ENCODE assay signal across 21 cellular contexts in genomic region chr3:105944281-105944680, GRCh38.
A peak's percentile ranks its signal among the peaks of the same experiment; 100 is the strongest.
DNase-seq lines count a peak whose midpoint lies in the region; ATAC-seq and TF ChIP-seq lines count a peak whose summit lies in the region.
"Had no signal": no experiment of that assay in that cellular context is flagged by ENCODE, and none has a peak within 500 bp of the region (broad histone marks: within the 10 kb centered on the region; RNA-seq: fewer than 3 reads in every experiment).

No MANE protein-coding gene starts in this region.

- H4K91ac ChIP-seq in IMR-90 (ENCODE audit: insufficient read depth, low read depth, low read length), result peak overlapping the region; percentile 53; the same call in 1 of the 2 replicates

- no peak overlapping the region for H3K56ac ChIP-seq in IMR-90 (ENCODE audit: extremely low read depth, insufficient read depth, low read length)

- no peak for TF ChIP-seq RAD21 in IMR-90 (IDR thresholded peaks at IDR 0.05; ENCODE audit: low read length)

- H3K9me3 ChIP-seq in IMR-90 (ENCODE audit: control insufficient read depth, insufficient read depth, low read length) (no peaks in the 10 kb centered on the region), mammary epithelial cell (replicated peaks; ENCODE audit: insufficient read depth, low read length) (no peaks in the 10 kb centered on the region), right atrium auricular region (no peaks in the 10 kb centered on the region)
- H3K9me3 ChIP-seq: MG63, tibial nerve had no signal

- peak; percentile 70 for ATAC-seq in IMR-90 (ENCODE audit: low read depth)
- ATAC-seq: activated T-helper 17 cell treated with anti-CD3 and anti-CD28 coated beads, Interleukin-2, amount 50 U/mL, for 72 hours; left ventricle myocardium superior; Right ventricle myocardium inferior; stimulated activated naive CD8-positive, alpha-beta T cell treated with anti-CD3 and anti-CD28 coated beads, Interleukin-15, Interleukin-2, amounts not matched to agents 100 U/mL and 50 U/mL, for 24 hours had no signal

- no peaks in the 10 kb centered on the region for H3K79me2 ChIP-seq in mammary epithelial cell (ENCODE audit: insufficient read depth, low read length)

- peak overlapping the region; percentile 62; the same call in 1 of the 2 replicates for H3K14ac ChIP-seq in IMR-90 (replicated peaks; ENCODE audit: low read depth, low read length)

- H4K8ac ChIP-seq in IMR-90 (ENCODE audit: low read depth in 2 of 2, low read length in 2 of 2), result peak overlapping the region in 1 of 2 experiments; percentile 73; a peak in 2 of 4 replicates

- no peak overlapping the region for H3K9ac ChIP-seq in IMR-90 (ENCODE audit: low read depth, low read length)
- H3K9ac ChIP-seq in mammary epithelial cell (ENCODE audit: insufficient read depth, low read length), result peak overlapping the region; percentile 40
- H3K9ac ChIP-seq: neural progenitor cell had no signal

- H3K4me2 ChIP-seq in IMR-90 (ENCODE audit: low read depth, low read length) (peak overlapping the region; percentile 53; the same call in 1 of the 2 replicates), mammary epithelial cell (ENCODE audit: insufficient read depth, low read depth, low read length) (peak overlapping the region; percentile 65)
- H3K4me2 ChIP-seq: neural progenitor cell had no signal

- H2BK15ac ChIP-seq in IMR-90 (ENCODE audit: low read depth, low read length), result 0 out of 3 replicates have a peak overlapping the region, but pooled peaks have one; percentile 56

- POLR2A ChIA-PET in IMR-90 (lab: Charles Lee; ENCODE audit: unreplicated experiment), result interaction anchor here (0.6 kb wide), 1 partner anchor 11 kb away, joined by 3 read pairs; no protein-coding TSS in a partner anchor

- no peaks in the 10 kb centered on the region for H3K27me3 ChIP-seq in IMR-90 (ENCODE audit: control insufficient read depth, insufficient read depth, low read length)
- no peaks in the 10 kb centered on the region for H3K27me3 ChIP-seq in mammary epithelial cell (ENCODE audit: insufficient read depth, low read length)
- H3K27me3 ChIP-seq in right atrium auricular region, result no peaks in the 10 kb centered on the region
- H3K27me3 ChIP-seq: MG63, neural progenitor cell, tibial nerve had no signal

- H2AFZ ChIP-seq in IMR-90 (replicated peaks; ENCODE audit: low read length, poor library complexity) (no peak overlapping the region), mammary epithelial cell (ENCODE audit: low read depth, low read length) (peak overlapping the region; percentile 25)
- H2AFZ ChIP-seq: neural progenitor cell had no signal

- no peak overlapping the region for H2AK5ac ChIP-seq in IMR-90 (ENCODE audit: low read depth, low read length)

- intact Hi-C loops in IMR-90 (cut with micrococcal nuclease) (no loop called here), mammary epithelial cell (cut with micrococcal nuclease) (loop anchor here (1.0 to 2.0 kb wide), 2 partner anchors 55 to 75 kb away; partner anchors contain the start of gene CBLB)

- CTCF ChIA-PET in IMR-90 (lab: Yijun Ruan, JAX) (no interaction called here), mammary epithelial cell (lab: Charles Lee; ENCODE audit: low non-redundant PET) (no interaction called here)

- BruUV-seq in IMR-90 (replicated peaks; lab: Mats Ljungman, UMichigan) (no TSS peak), mammary epithelial cell (replicated peaks; lab: Mats Ljungman, UMichigan) (TSS peak; percentile 98)

- TF ChIP-seq POLR2A in IMR-90 (IDR thresholded peaks at IDR 0.05; ENCODE audit: low read depth, low read length) (no peak), erythroblast (IDR thresholded peaks at IDR 0.05; ENCODE audit: low read length) (no peak)

- peak overlapping the region; percentile 73; the same call in 1 of the 2 replicates for H2BK20ac ChIP-seq in IMR-90 (ENCODE audit: low read depth, low read length)

- H3K36me3 ChIP-seq in IMR-90 (ENCODE audit: control insufficient read depth, insufficient read depth, low read length) (no peaks in the 10 kb centered on the region), mammary epithelial cell (ENCODE audit: insufficient read depth, low read length) (no peaks in the 10 kb centered on the region), right atrium auricular region (no peaks in the 10 kb centered on the region)
- H3K36me3 ChIP-seq: MG63, neural progenitor cell, tibial nerve had no signal

- in situ Hi-C loops in IMR-90 (cut with MboI; ENCODE audit: low sequenced_read_pairs) (no loop called here), mammary epithelial cell (cut with MboI; ENCODE audit: low sequenced_read_pairs in 2 of 2) (no loop called here)

- H3K27ac ChIP-seq in IMR-90 (ENCODE audit: insufficient read depth, low read length) (no peak overlapping the region), mammary epithelial cell (ENCODE audit: insufficient read depth, low read depth, low read length) (peak overlapping the region; percentile 96), right atrium auricular region (no peak overlapping the region)
- H3K27ac ChIP-seq: neural progenitor cell, skin epidermis, tibial nerve had no signal

- H3K23ac ChIP-seq in IMR-90 (ENCODE audit: low read depth, low read length), result peak overlapping the region; percentile 32; the same call in 1 of the 2 replicates

- H3K4me3 ChIP-seq in AG10803 (ENCODE audit: low read length), result no peak overlapping the region
- no peak overlapping the region for H3K4me3 ChIP-seq in IMR-90 (ENCODE audit: insufficient read depth, low read depth, low read length)
- H3K4me3 ChIP-seq in mammary epithelial cell (replicated peaks in 1 of 3; ENCODE audit: insufficient read depth in 1 of 3, low read depth in 2 of 3, low read length in 3 of 3), result peak overlapping the region in 1 of 3 experiments; percentile 4
- no peak overlapping the region for H3K4me3 ChIP-seq in right atrium auricular region
- H3K4me3 ChIP-seq: MG63, neural progenitor cell, skin epidermis, tibial nerve had no signal

- TF ChIP-seq CTCF in AG10803 (conservative IDR thresholded peaks at IDR 0.05; ENCODE audit: low read length) (no peak), IMR-90 (conservative IDR thresholded peaks at IDR 0.05; ENCODE audit: low read depth, low read length) (no peak), mammary epithelial cell (conservative IDR thresholded peaks at IDR 0.05 in 1 of 2, IDR thresholded peaks at IDR 0.05 in 1 of 2; ENCODE audit: extremely low read depth in 1 of 2, insufficient read depth in 1 of 2, low read depth in 1 of 2, low read length in 2 of 2) (no peak), right atrium auricular region (IDR thresholded peaks at IDR 0.05) (no peak)

- peak overlapping the region; percentile 69 for H2BK5ac ChIP-seq in IMR-90 (ENCODE audit: low read depth, low read length, poor library complexity, severe bottlenecking)

- no peak overlapping the region; the same call in 1 of the 2 replicates for H4K5ac ChIP-seq in IMR-90 (ENCODE audit: low read depth, low read length)

- no peaks in the 10 kb centered on the region for H4K20me1 ChIP-seq in IMR-90 (ENCODE audit: insufficient read depth, low read length)
- no peaks in the 10 kb centered on the region for H4K20me1 ChIP-seq in mammary epithelial cell (ENCODE audit: insufficient read depth, low read length)

- H2AK9ac ChIP-seq in IMR-90 (replicated peaks; ENCODE audit: low read depth, low read length, poor library complexity), result no peak overlapping the region

- no peaks in the 10 kb centered on the region for H3K79me1 ChIP-seq in IMR-90 (ENCODE audit: low read depth in 1 of 2, low read length in 2 of 2)

- H3K9me1 ChIP-seq in IMR-90 (ENCODE audit: insufficient read depth, low read length), result no peaks in the 10 kb centered on the region

- dilution Hi-C loops in IMR-90 (cut with HindIII; ENCODE audit: low sequenced_read_pairs, unreplicated experiment), result no loop called here
- dilution Hi-C loops in mammary epithelial cell (cut with HindIII; ENCODE audit: low sequenced_read_pairs), result no loop called here

- H3K4me1 ChIP-seq in IMR-90 (ENCODE audit: control insufficient read depth, insufficient read depth, low read length) (peaks cover 1% of the 10 kb centered on the region; the same call in 1 of the 2 replicates), mammary epithelial cell (ENCODE audit: insufficient read depth, low read length) (peaks cover 12% of the 10 kb centered on the region), right atrium auricular region (no peaks in the 10 kb centered on the region)
- H3K4me1 ChIP-seq: neural progenitor cell had no signal

- peak overlapping the region; percentile 51; the same call in 1 of the 2 replicates for H3K4ac ChIP-seq in IMR-90 (ENCODE audit: low read depth, low read length)

- H2BK120ac ChIP-seq in IMR-90 (ENCODE audit: low read depth, low read length), result peak overlapping the region; percentile 33; the same call in 1 of the 2 replicates

- DNase-seq in AG10803 (ENCODE audit: low read depth) (peak; percentile 77), IMR-90 (peak; percentile 58), mammary epithelial cell (peak; percentile 44), glomerular visceral epithelial cell (ENCODE audit: extremely low spot score) (peak; percentile 5), right atrium auricular region (ENCODE audit: low spot score) (no peak), UCSD-AML1 (lab: John Stamatoyannopoulos, UW; ENCODE audit: unreplicated experiment) (no peak), erythroblast (lab: John Stamatoyannopoulos, UW) (no peak), SW 1271 (lab: John Stamatoyannopoulos, UW) (no peak)
- DNase-seq: activated CD4-positive, alpha-beta T cell treated with anti-CD3 and anti-CD28 coated beads, Interleukin-2, amount 10 ng/mL, durations not matched to agents 7 days and 5 days; CD8-positive, alpha-beta memory T cell; left ventricle myocardium superior; NCI-H1436 treated with DMSO at 0.1 percent for 48 hours; NCI-H2171 treated with DMSO at 0.1 percent for 48 hours; NCI-H526; stimulated activated naive CD8-positive, alpha-beta T cell treated with anti-CD3 and anti-CD28 coated beads, Interleukin-15, Interleukin-2, amounts not matched to agents 100 U/mL and 50 U/mL, for 24 hours had no signal

- H3K18ac ChIP-seq in IMR-90 (ENCODE audit: low read depth, low read length), result peak overlapping the region; percentile 91; the same call in 1 of the 2 replicates

TF ChIP-seq in IMR-90, 13 proteins besides CTCF, POLR2A, EP300 and RAD21:
- peak; percentile 62; the same call in 1 of the 2 replicates for TF ChIP-seq CEBPB (IDR thresholded peaks at IDR 0.05; ENCODE audit: low read depth, low read length)
- no peak for TF ChIP-seq MXI1 (IDR thresholded peaks at IDR 0.05; ENCODE audit: borderline replicate concordance, low read depth, low read length)

Comparison
In these comparisons a context has a peak if more than half of its experiments do, and no peak if none do; other contexts are left out.
1. DNase-seq: peak in AG10803 (single experiment), IMR-90 (single experiment), mammary epithelial cell (single experiment) and glomerular visceral epithelial cell (single experiment); none in right atrium auricular region (single experiment), UCSD-AML1 (single experiment), erythroblast (0 of 2) and SW 1271 (0 of 2).